2 cellular contexts compared by ENCODE assay signal in the genomic region with DNA sequence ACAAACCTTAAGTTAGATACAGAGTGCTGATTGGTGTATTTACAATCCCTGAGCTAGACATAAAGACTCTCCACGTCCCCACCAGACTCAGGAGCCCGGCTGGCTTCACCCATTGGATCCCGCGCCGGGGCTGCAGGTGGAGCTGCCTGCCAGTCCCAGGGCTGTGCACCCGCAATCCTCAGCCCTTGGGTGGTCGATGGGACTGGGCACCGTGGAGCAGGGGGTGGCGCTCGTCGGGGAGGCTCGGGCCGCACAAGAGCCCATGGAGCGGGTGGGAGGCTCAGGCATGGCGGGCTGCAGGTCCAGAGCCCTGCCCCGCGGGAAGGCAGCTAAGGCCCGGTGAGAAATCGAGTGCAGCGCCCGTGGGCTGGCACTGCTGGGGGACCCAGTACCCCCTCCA. TPM values are rescaled to one million over a fixed set of nuclear protein-coding genes. Genes with fewer than 3 reads are reported as not detected.
"Had no signal": no experiment of that assay in that cellular context is flagged by ENCODE, and none has a peak within 500 bp of the region (broad histone marks: within the 10 kb centered on the region; RNA-seq: fewer than 3 reads in every experiment).

No MANE protein-coding gene starts in this region.

RNA-seq across cellular contexts. Expression of gene GSX1, which starts 44.1 kb away (rescaled TPM):
- total RNA-seq: G401, GM12878 had no signal
- polyA plus RNA-seq: GM12878 had no signal
